25 cellular contexts compared by ENCODE assay signal in the genomic region with DNA sequence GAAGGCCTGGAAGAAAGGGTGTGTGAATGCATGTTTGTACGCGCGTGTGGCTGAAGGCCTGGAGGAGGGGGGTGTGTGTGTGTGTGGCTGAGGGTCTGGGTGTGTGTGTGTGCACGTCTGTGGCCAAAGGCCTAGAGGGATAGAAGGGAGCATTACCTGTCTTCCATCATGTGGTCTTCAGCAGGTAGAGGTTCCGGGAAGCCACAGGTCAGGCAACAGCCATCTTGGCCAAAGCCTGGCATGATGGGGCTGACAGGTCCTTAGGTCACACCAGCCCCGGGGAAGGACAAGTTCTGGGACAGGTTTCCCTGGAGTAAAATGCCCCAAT. TPM values are rescaled to one million over a fixed set of nuclear protein-coding genes. Genes with fewer than 3 reads are reported as not detected.
DNase-seq lines count a peak whose midpoint lies in the region; ATAC-seq and TF ChIP-seq lines count a peak whose summit lies in the region.
"Had no signal": no experiment of that assay in that cellular context is flagged by ENCODE, and none has a peak within 500 bp of the region (broad histone marks: within the 10 kb centered on the region; RNA-seq: fewer than 3 reads in every experiment).

No MANE protein-coding gene starts in this region.

- H3K27me3 Mint-ChIP-seq in endodermal cell (ENCODE audit: insufficient read depth) = no peaks in the 10 kb centered on the region
- H3K27me3 Mint-ChIP-seq: activated naive CD4-positive, alpha-beta T cell treated with anti-CD3 and anti-CD28 coated beads, Interleukin-2, amount 50 U/mL, for 24 hours had no signal

- H3K27ac ChIP-seq in BLaER1 treated with 17β-estradiol and CSF1 and Interleukin-3, amounts not matched to agents 10 nM and 100 nM = no peak overlapping the region
- no peak overlapping the region for H3K27ac ChIP-seq in HEK293 (ENCODE audit: extremely low read depth, low read depth, low read length)
- no peak overlapping the region for H3K27ac ChIP-seq in endodermal cell (ENCODE audit: low read depth, low read length)
- H3K27ac ChIP-seq in psoas muscle = peak overlapping the region; percentile 76
- H3K27ac ChIP-seq: ascending aorta had no signal

- H3K9me3 Mint-ChIP-seq in endodermal cell = no peaks in the 10 kb centered on the region
- H3K9me3 Mint-ChIP-seq: activated naive CD4-positive, alpha-beta T cell treated with anti-CD3 and anti-CD28 coated beads, Interleukin-2, amount 50 U/mL, for 24 hours; activated T-helper 1 cell treated with anti-CD3 and anti-CD28 coated beads, Interleukin-12 subunit alpha, Interleukin-12 subunit beta, Interleukin-2, Interleukin-4 antibody, amounts not matched to agents 30 ng/mL and 10 ng/mL and 1 ng/mL, durations not matched to agents 14 hours and 24 hours and 36 hours; CD4-positive, CD25-positive, alpha-beta regulatory T cell had no signal

- H3K9me3 ChIP-seq in BLaER1 treated with 17β-estradiol and CSF1 and Interleukin-3, amounts not matched to agents 10 nM and 100 nM (replicated peaks in 1 of 11) = no peaks in the 10 kb centered on the region
- no peaks in the 10 kb centered on the region for H3K9me3 ChIP-seq in HEK293 (ENCODE audit: control insufficient read depth, insufficient read depth, low read depth, low read length)
- no peaks in the 10 kb centered on the region for H3K9me3 ChIP-seq in endodermal cell (ENCODE audit: control insufficient read depth, low read length)
- H3K9me3 ChIP-seq in psoas muscle = no peaks in the 10 kb centered on the region
- no peaks in the 10 kb centered on the region for H3K9me3 ChIP-seq in MG63
- H3K9me3 ChIP-seq: ascending aorta had no signal

- DNase-seq in endodermal cell = peak; percentile 47
- DNase-seq in psoas muscle = no peak
- DNase-seq in MG63 = no peak
- no peak for DNase-seq in activated naive CD4-positive, alpha-beta T cell (lab: John Stamatoyannopoulos, UW)
- DNase-seq in left colon = no peak
- no peak for DNase-seq in activated CD8-positive, alpha-beta memory T cell treated with anti-CD3 and anti-CD28 coated beads for 24 hours
- DNase-seq: activated CD4-positive, alpha-beta T cell treated with anti-CD3 and anti-CD28 coated beads for 1 hour; CD4-positive, CD25-positive, alpha-beta regulatory T cell; DMS153; effector CD4-positive, alpha-beta T cell; foreskin melanocyte; NCI-H1105; NCI-H2081; PC-3; SIG-M5; stimulated activated CD4-positive, alpha-beta T cell treated with anti-CD3 and anti-CD28 coated beads, Interleukin-12 subunit alpha, Interleukin-12 subunit beta, amount 100 ng/mL, for 4 hours had no signal

- no peak for ATAC-seq in psoas muscle
- ATAC-seq in left colon = no peak
- ATAC-seq: esophagus mucosa, PC-3 had no signal

- TF ChIP-seq CTCF in HEK293 (tag by site-specific recombination; IDR thresholded peaks at IDR 0.05) (no peak), endodermal cell (conservative IDR thresholded peaks at IDR 0.05) (no peak), psoas muscle (IDR thresholded peaks at IDR 0.05) (no peak)

- peaks cover 31 to 48% (median 40%) of the 10 kb centered on the region in 11 experiments; a peak in 21 of 22 replicates for H3K36me3 ChIP-seq in BLaER1 treated with 17β-estradiol and CSF1 and Interleukin-3, amounts not matched to agents 10 nM and 100 nM
- peaks cover 5 to 49% of the 10 kb centered on the region in 2 experiments; a peak in 2 of 3 replicates for H3K36me3 ChIP-seq in HEK293 (ENCODE audit: control insufficient read depth in 2 of 2, insufficient read depth in 1 of 2, low read length in 2 of 2)
- peaks cover 28% of the 10 kb centered on the region for H3K36me3 ChIP-seq in endodermal cell (ENCODE audit: control insufficient read depth, insufficient read depth, low read length)
- peaks cover 0 to 32% of the 10 kb centered on the region in 2 donors for H3K36me3 ChIP-seq in psoas muscle (ENCODE audit: insufficient read depth in 1 of 2, low read depth in 1 of 2)
- peaks cover 53% of the 10 kb centered on the region for H3K36me3 ChIP-seq in MG63

- H3K4me3 Mint-ChIP-seq in endodermal cell = no peak overlapping the region
- H3K4me3 Mint-ChIP-seq: activated naive CD4-positive, alpha-beta T cell treated with anti-CD3 and anti-CD28 coated beads, Interleukin-2, amount 50 U/mL, for 24 hours; activated T-helper 1 cell treated with anti-CD3 and anti-CD28 coated beads, Interleukin-12 subunit alpha, Interleukin-12 subunit beta, Interleukin-2, Interleukin-4 antibody, amounts not matched to agents 30 ng/mL and 10 ng/mL and 1 ng/mL, durations not matched to agents 14 hours and 24 hours and 36 hours; CD4-positive, CD25-positive, alpha-beta regulatory T cell had no signal

- H3K4me2 ChIP-seq in BLaER1 treated with 17β-estradiol and CSF1 and Interleukin-3, amounts not matched to agents 10 nM and 100 nM = peak overlapping the region in 7 of 11 experiments; percentile 52 to 87 (median 66); a peak in 10 of 22 replicates

- H3K4me1 ChIP-seq in BLaER1 treated with 17β-estradiol and CSF1 and Interleukin-3, amounts not matched to agents 10 nM and 100 nM = peaks cover 42 to 85% (median 77%) of the 10 kb centered on the region in 10 experiments
- H3K4me1 ChIP-seq in HEK293 (ENCODE audit: control insufficient read depth, insufficient read depth, low read length) (no peaks in the 10 kb centered on the region), endodermal cell (ENCODE audit: control insufficient read depth, insufficient read depth, low read length) (no peaks in the 10 kb centered on the region), psoas muscle (peaks cover 47% of the 10 kb centered on the region)

- H3K4me1 Mint-ChIP-seq in endodermal cell = no peaks in the 10 kb centered on the region

- H3K9ac ChIP-seq in BLaER1 treated with 17β-estradiol and CSF1 and Interleukin-3, amounts not matched to agents 10 nM and 100 nM = no peak overlapping the region
- no peak overlapping the region for H3K9ac ChIP-seq in endodermal cell (ENCODE audit: extremely low read depth, low read length, poor library complexity, severe bottlenecking)

- CTCF ChIA-PET in HEK293 (lab: Yijun Ruan, JAX) = no interaction called here

- POLR2A ChIA-PET in HEK293 (lab: Yijun Ruan, JAX) = no interaction called here

- no peak overlapping the region for H3K27ac Mint-ChIP-seq in endodermal cell
- H3K27ac Mint-ChIP-seq: activated naive CD4-positive, alpha-beta T cell treated with anti-CD3 and anti-CD28 coated beads, Interleukin-2, amount 50 U/mL, for 24 hours; activated T-helper 1 cell treated with anti-CD3 and anti-CD28 coated beads, Interleukin-12 subunit alpha, Interleukin-12 subunit beta, Interleukin-2, Interleukin-4 antibody, amounts not matched to agents 30 ng/mL and 10 ng/mL and 1 ng/mL, durations not matched to agents 14 hours and 24 hours and 36 hours had no signal

- H4K20me1 ChIP-seq in BLaER1 treated with 17β-estradiol and CSF1 and Interleukin-3, amounts not matched to agents 10 nM and 100 nM = peaks cover 47 to 83% (median 76%) of the 10 kb centered on the region in 11 experiments; a peak in 21 of 22 replicates

- no peak overlapping the region for H3K4me3 ChIP-seq in BLaER1 treated with 17β-estradiol and CSF1 and Interleukin-3, amounts not matched to agents 10 nM and 100 nM
- H3K4me3 ChIP-seq in HEK293 (ENCODE audit: low read depth, low read length) = no peak overlapping the region
- no peak overlapping the region for H3K4me3 ChIP-seq in endodermal cell (ENCODE audit: low read length)
- no peak overlapping the region for H3K4me3 ChIP-seq in psoas muscle
- no peak overlapping the region for H3K4me3 ChIP-seq in MG63
- H3K4me3 ChIP-seq: ascending aorta had no signal

- H3K36me3 Mint-ChIP-seq in endodermal cell (ENCODE audit: low read depth) = peaks cover 32% of the 10 kb centered on the region

- intact Hi-C loops in psoas muscle (cut with DNase I) = loop anchor here (5.0 to 10.0 kb wide), 3 partner anchors 90 to 207 kb away; a partner anchor contains a TSS
- intact Hi-C loops in left colon (cut with DNase I, micrococcal nuclease) = loop anchor here in 1 of 2 donors (10.0 kb wide), 1 partner anchor 313 kb away; no protein-coding TSS in a partner anchor

- no peaks in the 10 kb centered on the region for H3K27me3 ChIP-seq in BLaER1 treated with 17β-estradiol and CSF1 and Interleukin-3, amounts not matched to agents 10 nM and 100 nM
- H3K27me3 ChIP-seq in endodermal cell (ENCODE audit: control insufficient read depth, insufficient read depth, low read length, poor library complexity, severe bottlenecking) (no peaks in the 10 kb centered on the region), psoas muscle (ENCODE audit: insufficient read depth in 3 of 3, low read length in 2 of 3) (peaks cover 0 to 11% (median 0%) of the 10 kb centered on the region in 3 donors), MG63 (no peaks in the 10 kb centered on the region)
- H3K27me3 ChIP-seq: ascending aorta had no signal

- WGBS in endodermal cell (ENCODE audit: insufficient coverage in 1 of 2, insufficient read length in 1 of 2), 2 experiments = 87 to 97% methylated on average over 5 to 6 of the region's 6 CpGs
- WGBS in psoas muscle, 3 donors = 86 to 92% (median 88%) methylated on average over 6 of the region's 6 CpGs

TF ChIP-seq in HEK293, 187 proteins besides CTCF, POLR2A, EP300 and RAD21 (continues in another document):
- TF ChIP-seq, protein P1, sequence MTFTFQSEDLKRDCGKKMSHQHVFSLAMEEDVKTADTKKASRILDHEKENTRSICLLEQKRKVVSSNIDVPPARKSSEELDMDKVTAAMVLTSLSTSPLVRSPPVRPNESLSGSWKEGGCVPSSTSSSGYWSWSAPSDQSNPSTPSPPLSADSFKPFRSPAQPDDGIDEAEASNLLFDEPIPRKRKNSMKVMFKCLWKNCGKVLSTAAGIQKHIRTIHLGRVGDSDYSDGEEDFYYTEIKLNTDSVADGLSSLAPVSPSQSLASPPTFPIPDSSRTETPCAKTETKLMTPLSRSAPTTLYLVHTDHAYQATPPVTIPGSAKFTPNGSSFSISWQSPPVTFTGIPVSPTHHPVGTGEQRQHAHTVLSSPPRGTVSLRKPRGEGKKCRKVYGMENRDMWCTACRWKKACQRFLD (tag by site-specific recombination; IDR thresholded peaks at IDR 0.05) = no peak

RNA-seq across cellular contexts. Expression of a gene that starts 5.3 kb away (rescaled TPM):
- total RNA-seq in endodermal cell = not detected
- polyA plus RNA-seq in endodermal cell (2013, experiment 1 of 2) = not detected
- polyA plus RNA-seq in endodermal cell (2013, experiment 2 of 2) = not detected
- not detected for total RNA-seq in psoas muscle
- polyA plus RNA-seq in psoas muscle = not detected
- total RNA-seq in MG63 (2014; rRNA removed; shearing (Covaris generic); ENCODE audit: low replicate concordance) = not detected in 2 replicates
- not detected for total RNA-seq in left colon
- total RNA-seq: activated T-helper 1 cell treated with anti-CD3 and anti-CD28 coated beads, Interleukin-12 subunit alpha, Interleukin-12 subunit beta, Interleukin-2, Interleukin-4 antibody, amounts not matched to agents 30 ng/mL and 10 ng/mL and 1 ng/mL, durations not matched to agents 14 hours and 24 hours and 36 hours; ascending aorta; CD4-positive, CD25-positive, alpha-beta regulatory T cell; esophagus mucosa; kidney epithelial cell; lung microvascular endothelial cell; osteoblast; PC-3 had no signal
- polyA plus RNA-seq: CD4-positive, CD25-positive, alpha-beta regulatory T cell had no signal

RNA-seq across cellular contexts. Expression of a gene that starts 18.6 kb away (rescaled TPM):
- total RNA-seq in endodermal cell (100 to 1,000 TPM; 233 to 275 TPM), psoas muscle (10 to 100 TPM in 3 of 4 donors, 1 to 10 TPM in 1; 9.8 to 23.0 (median 13.5) TPM), left colon (10 to 100 TPM; 50.2 to 50.9 TPM)
- polyA plus RNA-seq in endodermal cell (2013, experiment 1 of 2) = 183 TPM
- 179 TPM for polyA plus RNA-seq in endodermal cell (2013, experiment 2 of 2)
- 10 to 100 TPM; 16.6 to 19.6 (median 19.1) TPM for polyA plus RNA-seq in psoas muscle
- 120 and 208 TPM in 2 replicates for total RNA-seq in MG63 (2014; rRNA removed; shearing (Covaris generic); ENCODE audit: low replicate concordance)
